Comparison of ENCODE assay signal across 9 cellular contexts in genomic region chr6:125759184-125759902, GRCh38. TPM values are rescaled to one million over a fixed set of nuclear protein-coding genes. Genes with fewer than 3 reads are reported as not detected.
DNase-seq lines count a peak whose midpoint lies in the region; FAIRE-seq and TF ChIP-seq lines count a peak whose summit lies in the region.
"Had no signal": no experiment of that assay in that cellular context is flagged by ENCODE, and none has a peak within 500 bp of the region (broad histone marks: within the 10 kb centered on the region; RNA-seq: fewer than 3 reads in every experiment).

No MANE protein-coding gene starts in this region.

- H4K8ac ChIP-seq in H1 (ENCODE audit: extremely low read depth, insufficient read depth, low read length) (0 out of 2 replicates have a peak overlapping the region, but pooled peaks have one; percentile 6), neuronal stem cell (ENCODE audit: low read depth, low read length) (no peak overlapping the region)

- H3K27me3 ChIP-seq in GM06990 (replicated peaks; ENCODE audit: control insufficient read depth, insufficient read depth, low read length) (no peaks in the 10 kb centered on the region), H1 (replicated peaks in 1 of 4; ENCODE audit: control insufficient read depth in 3 of 4, extremely low read depth in 1 of 4, insufficient read depth in 3 of 4, low read length in 3 of 4) (no peaks in the 10 kb centered on the region), neuronal stem cell (ENCODE audit: control insufficient read depth in 3 of 3, insufficient read depth in 3 of 3, low read depth in 1 of 3, low read length in 3 of 3) (peaks cover 0 to 84% (median 0%) of the 10 kb centered on the region in 3 experiments)

- no peaks in the 10 kb centered on the region for H3K79me2 ChIP-seq in H1 (ENCODE audit: control insufficient read depth in 1 of 2, insufficient read depth in 2 of 2, low read length in 2 of 2)
- H3K79me2 ChIP-seq: parathyroid adenoma had no signal

- TF ChIP-seq POLR2A in H1 (IDR thresholded peaks at IDR 0.05; ENCODE audit: control extremely low read depth in 1 of 2, low read depth in 2 of 2, low read length in 2 of 2), result no peak

- no peak for TF ChIP-seq EP300 in H1 (IDR thresholded peaks at IDR 0.05; ENCODE audit: borderline replicate concordance in 1 of 2, low read depth in 2 of 2, low read length in 2 of 2)

- H2AK5ac ChIP-seq in H1 (ENCODE audit: low read depth, low read length) (no peak overlapping the region), neuronal stem cell (ENCODE audit: low read depth, low read length) (peak overlapping the region; percentile 52)

- WGBS in H1 (ENCODE audit: extremely low coverage in 1 of 2, insufficient coverage in 1 of 2, insufficient read length in 1 of 2, insufficient replicate concordance in 2 of 2, low coverage in 1 of 2, low lambda C conversion rate in 2 of 2, missing lambda C conversion rate in 1 of 2), 2 experiments, result 84% methylated on average over 40 of the region's 42 CpGs; no CpG with 5 or more reads in 1 of the 2 experiments
- WGBS in neuronal stem cell (ENCODE audit: extremely low coverage in 2 of 2, insufficient read length in 2 of 2, insufficient replicate concordance in 1 of 2), 2 donors, result no CpG with 5 or more reads among the region's 42 CpGs

- H3K9ac ChIP-seq in H1 (replicated peaks in 1 of 4; ENCODE audit: extremely low read depth in 1 of 4, low read depth in 3 of 4, low read length in 3 of 4), result no peak overlapping the region
- no peak overlapping the region for H3K9ac ChIP-seq in neuronal stem cell (ENCODE audit: low read depth, low read length, poor library complexity)
- H3K9ac ChIP-seq: parathyroid adenoma had no signal

- TF ChIP-seq CTCF in GM06990 (IDR thresholded peaks at IDR 0.05; ENCODE audit: insufficient read depth, low read length, poor library complexity, severe bottlenecking) (no peak), H1 (IDR thresholded peaks at IDR 0.05; ENCODE audit: control extremely low read depth in 1 of 3, insufficient read depth in 1 of 3, low read depth in 1 of 3, low read length in 3 of 3) (peak; percentile 65 to 94 (median 83))

- H2AFZ ChIP-seq in H1 (ENCODE audit: low read length) (no peak overlapping the region), neuronal stem cell (ENCODE audit: low read length) (no peak overlapping the region)
- H2AFZ ChIP-seq: parathyroid adenoma had no signal

- no peaks in the 10 kb centered on the region for H3K36me3 ChIP-seq in GM06990 (ENCODE audit: control insufficient read depth, insufficient read depth, low read length)
- H3K36me3 ChIP-seq in H1 (ENCODE audit: control insufficient read depth in 2 of 4, insufficient read depth in 4 of 4, low read length in 3 of 4), result peaks cover 0 to 28% (median 10%) of the 10 kb centered on the region in 4 experiments; a peak in 3 of 8 replicates
- H3K36me3 ChIP-seq in neuronal stem cell (replicated peaks in 1 of 2; ENCODE audit: control insufficient read depth in 2 of 2, insufficient read depth in 2 of 2, low read length in 2 of 2), result no peaks in the 10 kb centered on the region

- peaks cover 0 to 3% (median 0%) of the 10 kb centered on the region in 4 experiments; a peak in 1 of 7 replicates for H3K4me1 ChIP-seq in H1 (replicated peaks in 1 of 4; ENCODE audit: control insufficient read depth in 3 of 4, insufficient read depth in 4 of 4, low read length in 3 of 4)
- H3K4me1 ChIP-seq in neuronal stem cell (ENCODE audit: control insufficient read depth in 2 of 2, insufficient read depth in 1 of 2, low read depth in 1 of 2, low read length in 2 of 2), result no peaks in the 10 kb centered on the region
- H3K4me1 ChIP-seq: parathyroid adenoma had no signal

- H4K20me1 ChIP-seq in H1 (replicated peaks in 1 of 2; ENCODE audit: control insufficient read depth in 1 of 2, insufficient read depth in 2 of 2, low read length in 2 of 2), result peaks cover 0 to 3% of the 10 kb centered on the region in 2 experiments

- H3K4ac ChIP-seq in H1 (replicated peaks; ENCODE audit: insufficient read length, low read depth, low read length) (no peak overlapping the region), neuronal stem cell (ENCODE audit: low read length) (no peak overlapping the region)

- H2BK5ac ChIP-seq in H1 (ENCODE audit: low read depth, low read length), result peak overlapping the region; percentile 67; the same call in 1 of the 2 replicates
- H2BK5ac ChIP-seq in neuronal stem cell (ENCODE audit: low read length), result no peak overlapping the region

- H3K79me1 ChIP-seq in H1 (ENCODE audit: low read depth, low read length) (no peaks in the 10 kb centered on the region), neuronal stem cell (ENCODE audit: low read depth, low read length) (no peaks in the 10 kb centered on the region)

- H3K27ac ChIP-seq in H1 (ENCODE audit: low read depth, low read length) (no peak overlapping the region), neuronal stem cell (replicated peaks; ENCODE audit: low read length) (no peak overlapping the region)
- H3K27ac ChIP-seq: parathyroid adenoma had no signal

- H4K5ac ChIP-seq in H1 (ENCODE audit: insufficient read length, low read depth, low read length), result no peak overlapping the region

- H2BK20ac ChIP-seq in H1 (ENCODE audit: low read length), result no peak overlapping the region

- H3K18ac ChIP-seq in H1 (ENCODE audit: extremely low read depth, low read length), result no peak overlapping the region
- peak overlapping the region; percentile 23 for H3K18ac ChIP-seq in neuronal stem cell (ENCODE audit: low read length)

- no peaks in the 10 kb centered on the region for H3K23me2 ChIP-seq in H1 (ENCODE audit: low read depth, low read length)

- DNase-seq in GM06990 (ENCODE audit: extremely low read depth, insufficient read length) (peak; percentile 7), HuH-7 (ENCODE audit: low spot score) (peak; percentile 86), H1 (ENCODE audit: low read depth in 1 of 2, low spot score in 2 of 2) (peak in 1 of 2 experiments; percentile 94), neuronal stem cell (ENCODE audit: low spot score) (peak; percentile 24), mucosa of gallbladder (ENCODE audit: low spot score) (no peak), epidermal melanocyte (ENCODE audit: insufficient read length, low spot score) (no peak)
- DNase-seq in stimulated activated CD4-positive, alpha-beta T cell treated with anti-CD3 and anti-CD28 coated beads, Interleukin-4, amount 100 ng/mL, for 4 hours, result no peak
- DNase-seq: EL had no signal

- H3K9me3 ChIP-seq in H1 (ENCODE audit: insufficient read depth in 2 of 2, low read depth in 1 of 2, low read length in 1 of 2) (no peaks in the 10 kb centered on the region), neuronal stem cell (replicated peaks in 1 of 2; ENCODE audit: control insufficient read depth in 2 of 2, insufficient read depth in 1 of 2, low read depth in 1 of 2, low read length in 2 of 2) (no peaks in the 10 kb centered on the region)

- no peak overlapping the region for H3K56ac ChIP-seq in H1 (replicated peaks; ENCODE audit: insufficient read length, low read depth, low read length)

- no peak overlapping the region for H3K14ac ChIP-seq in H1 (ENCODE audit: insufficient read length)
- H3K14ac ChIP-seq in neuronal stem cell (ENCODE audit: low read length), result no peak overlapping the region

- no peak overlapping the region for H2BK120ac ChIP-seq in H1 (replicated peaks; ENCODE audit: low read depth, low read length)
- H2BK120ac ChIP-seq in neuronal stem cell (ENCODE audit: low read depth, low read length), result no peak overlapping the region

- CTCF ChIA-PET in H1 (lab: Charles Lee; ENCODE audit: partially characterized antibody), result interaction anchor here (0.6 to 9.4 kb wide), 54 partner anchors 8 to 540 kb away, joined by 3 to 158 read pairs (median 4); partner anchors contain the start of genes HDDC2, HINT3, NCOA7 and TRMT11

- H3K4me3 ChIP-seq in GM06990 (replicated peaks; ENCODE audit: low read depth, low read length) (no peak overlapping the region), H1 (ENCODE audit: extremely low read depth in 1 of 4, insufficient read depth in 2 of 4, low read depth in 3 of 4, low read length in 4 of 4) (no peak overlapping the region), neuronal stem cell (ENCODE audit: low read length in 2 of 2) (no peak overlapping the region)

- peak; percentile 76 to 81 for TF ChIP-seq RAD21 in H1 (IDR thresholded peaks at IDR 0.05 in 1 of 2, conservative IDR thresholded peaks at IDR 0.05 in 1 of 2; ENCODE audit: low read depth in 2 of 2, low read length in 2 of 2)

- POLR2A ChIA-PET in H1 (lab: Charles Lee; ENCODE audit: partially characterized antibody), result interaction anchor here (0.9 to 1.9 kb wide), 9 partner anchors 9 to 451 kb away, joined by 3 to 10 read pairs (median 3); no protein-coding TSS in a partner anchor

- FAIRE-seq in H1 (lab: Jason Lieb, UNC), result no peak

- H3K4me2 ChIP-seq in H1 (ENCODE audit: insufficient read depth in 1 of 2, low read depth in 2 of 2, low read length in 2 of 2), result no peak overlapping the region; a peak in 1 of 4 replicates
- H3K4me2 ChIP-seq in neuronal stem cell (ENCODE audit: insufficient read depth, low read length, poor library complexity, severe bottlenecking), result no peak overlapping the region

- peak overlapping the region; percentile 64 for H4K91ac ChIP-seq in H1 (replicated peaks; ENCODE audit: insufficient read length, low read length)
- H4K91ac ChIP-seq in neuronal stem cell (ENCODE audit: low read depth, low read length, poor library complexity), result no peak overlapping the region

- H2BK15ac ChIP-seq in H1 (ENCODE audit: low read length) (no peak overlapping the region; the same call in 1 of the 2 replicates), neuronal stem cell (ENCODE audit: low read length) (no peak overlapping the region)

- H3K23ac ChIP-seq in H1 (ENCODE audit: insufficient read length) (no peak overlapping the region), neuronal stem cell (ENCODE audit: low read depth, low read length, poor library complexity) (peak overlapping the region; percentile 12)

- H2BK12ac ChIP-seq in H1 (ENCODE audit: low read depth, low read length) (peak overlapping the region; percentile 60; the same call in 1 of the 2 replicates), neuronal stem cell (ENCODE audit: low read length) (peak overlapping the region; percentile 27)

RNA-seq across cellular contexts. Expression of gene HEY2, which starts 9.9 kb away (rescaled TPM):
- total RNA-seq in H1 (2021; fragmentation: NEBNext Ultra II Directional; extraction: Animal tissue kit (Norgen Biotek cat#: 25700)), result 16.2 and 17.7 TPM in 2 replicates
- 9.1 and 12.6 TPM in 2 replicates for polyA plus RNA-seq in H1 (2011; rRNA removed)
- 7.7 TPM for polyA plus RNA-seq in H1 (2011; cell fraction: cytosol; rRNA removed)
- polyA plus RNA-seq in H1 (2011; cell fraction: nucleus; rRNA removed), result 8.0 TPM
- polyA plus RNA-seq in H1 (2012, experiment 1 of 2), result 6.4 to 8.2 TPM (median 7.2 TPM) in 4 replicates
- polyA plus RNA-seq in H1 (2012, experiment 2 of 2), result 6.0 TPM
- polyA plus RNA-seq in H1 (2013, experiment 1 of 2), result 10.8 TPM
- 11.3 TPM for polyA plus RNA-seq in H1 (2013, experiment 2 of 2)
- polyA minus RNA-seq in H1 (2011; rRNA and poly(A)+ RNA removed), result 4.2 TPM in 2 replicates
- 7.3 TPM for polyA minus RNA-seq in H1 (2011; cell fraction: cytosol; rRNA and poly(A)+ RNA removed)
- polyA minus RNA-seq in H1 (2011; cell fraction: nucleus; rRNA and poly(A)+ RNA removed), result 6.2 TPM
- 0.36 TPM for polyA plus RNA-seq in neuronal stem cell (2013, experiment 1 of 2)
- 0.25 TPM for polyA plus RNA-seq in neuronal stem cell (2013, experiment 2 of 2)
- 2.4 TPM for total RNA-seq in mucosa of gallbladder

RNA-seq across cellular contexts. Expression of gene NCOA7, which starts 31.4 kb away (rescaled TPM):
- total RNA-seq in H1 (2021; fragmentation: NEBNext Ultra II Directional; extraction: Animal tissue kit (Norgen Biotek cat#: 25700)), result 10.3 and 10.7 TPM in 2 replicates
- 2.0 and 2.6 TPM in 2 replicates for polyA plus RNA-seq in H1 (2011; rRNA removed)
- 4.1 TPM for polyA plus RNA-seq in H1 (2011; cell fraction: cytosol; rRNA removed)
- 6.6 TPM for polyA plus RNA-seq in H1 (2011; cell fraction: nucleus; rRNA removed)
- polyA plus RNA-seq in H1 (2012, experiment 1 of 2), result 5.3 to 12.3 TPM (median 5.7 TPM) in 4 replicates
- polyA plus RNA-seq in H1 (2012, experiment 2 of 2), result 0.34 TPM
- 7.8 TPM for polyA plus RNA-seq in H1 (2013, experiment 1 of 2)
- polyA plus RNA-seq in H1 (2013, experiment 2 of 2), result 6.5 TPM
- 19.8 and 24.2 TPM in 2 replicates for polyA minus RNA-seq in H1 (2011; rRNA and poly(A)+ RNA removed)
- 7.0 TPM for polyA minus RNA-seq in H1 (2011; cell fraction: cytosol; rRNA and poly(A)+ RNA removed)
- polyA minus RNA-seq in H1 (2011; cell fraction: nucleus; rRNA and poly(A)+ RNA removed), result 12.3 TPM
- polyA plus RNA-seq in neuronal stem cell (2013, experiment 1 of 2), result 3.4 TPM
- 4.0 TPM for polyA plus RNA-seq in neuronal stem cell (2013, experiment 2 of 2)
- 41.9 TPM for total RNA-seq in mucosa of gallbladder

Comparison
In these comparisons a context has a peak if more than half of its experiments do, and no peak if none do; other contexts are left out.
1. DNase-seq: peak in GM06990 (single experiment), HuH-7 (single experiment) and neuronal stem cell (single experiment); none in mucosa of gallbladder (single experiment), epidermal melanocyte (single experiment) and stimulated activated CD4-positive, alpha-beta T cell treated with anti-CD3 and anti-CD28 coated beads, Interleukin-4, amount 100 ng/mL, for 4 hours (0 of 2).